In the genomic region with DNA sequence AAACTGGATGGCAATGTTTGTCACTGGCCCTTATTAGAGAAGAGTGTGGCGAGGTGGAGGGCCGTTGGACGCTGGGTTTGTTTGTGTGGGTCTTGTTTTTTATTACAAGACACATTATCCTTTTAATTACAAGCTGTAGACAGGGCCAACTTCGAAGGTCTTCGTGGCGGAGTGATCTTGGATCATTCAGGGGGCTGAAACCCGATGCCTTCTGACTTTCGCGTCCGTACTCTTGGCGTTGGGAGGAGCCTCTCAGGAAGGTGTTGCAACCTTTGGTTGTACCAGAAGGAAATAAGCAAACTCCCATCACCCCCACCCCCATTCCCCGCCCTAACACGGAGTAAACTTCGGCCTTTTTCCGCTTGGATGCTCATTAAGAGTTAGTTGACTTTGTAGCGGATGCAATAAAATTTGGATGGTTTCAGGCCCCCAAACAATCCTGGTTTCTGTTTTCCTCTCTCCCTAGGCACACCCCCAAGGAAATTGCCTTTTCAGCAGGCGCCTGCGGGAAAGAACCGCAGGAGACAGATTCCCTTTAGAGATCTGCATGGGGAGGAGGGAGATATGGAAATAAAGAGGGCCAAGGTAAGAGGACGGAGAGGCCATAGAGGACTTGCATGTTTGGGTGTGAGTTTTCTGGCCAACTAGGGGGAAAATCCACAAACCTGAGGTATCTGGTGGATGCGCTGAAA, we compare ENCODE assay signal across 1 cellular context.
TF ChIP-seq lines count a peak whose summit lies in the region.

No MANE protein-coding gene starts in this region.

TF ChIP-seq in WTC11, 78 proteins besides CTCF, POLR2A, EP300 and RAD21 (continued from another document):
- TF ChIP-seq, protein P1, sequence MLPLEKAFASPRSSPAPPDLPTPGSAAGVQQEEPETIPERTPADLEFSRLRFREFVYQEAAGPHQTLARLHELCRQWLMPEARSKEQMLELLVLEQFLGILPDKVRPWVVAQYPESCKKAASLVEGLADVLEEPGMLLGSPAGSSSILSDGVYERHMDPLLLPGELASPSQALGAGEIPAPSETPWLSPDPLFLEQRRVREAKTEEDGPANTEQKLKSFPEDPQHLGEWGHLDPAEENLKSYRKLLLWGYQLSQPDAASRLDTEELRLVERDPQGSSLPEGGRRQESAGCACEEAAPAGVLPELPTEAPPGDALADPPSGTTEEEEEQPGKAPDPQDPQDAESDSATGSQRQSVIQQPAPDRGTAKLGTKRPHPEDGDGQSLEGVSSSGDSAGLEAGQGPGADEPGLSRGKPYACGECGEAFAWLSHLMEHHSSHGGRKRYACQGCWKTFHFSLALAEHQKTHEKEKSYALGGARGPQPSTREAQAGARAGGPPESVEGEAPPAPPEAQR (CRISPR knock-in tag; IDR thresholded peaks at IDR 0.05) = no peak
- TF ChIP-seq RORB (CRISPR knock-in tag; IDR thresholded peaks at IDR 0.05) = no peak
- TF ChIP-seq, protein P2, sequence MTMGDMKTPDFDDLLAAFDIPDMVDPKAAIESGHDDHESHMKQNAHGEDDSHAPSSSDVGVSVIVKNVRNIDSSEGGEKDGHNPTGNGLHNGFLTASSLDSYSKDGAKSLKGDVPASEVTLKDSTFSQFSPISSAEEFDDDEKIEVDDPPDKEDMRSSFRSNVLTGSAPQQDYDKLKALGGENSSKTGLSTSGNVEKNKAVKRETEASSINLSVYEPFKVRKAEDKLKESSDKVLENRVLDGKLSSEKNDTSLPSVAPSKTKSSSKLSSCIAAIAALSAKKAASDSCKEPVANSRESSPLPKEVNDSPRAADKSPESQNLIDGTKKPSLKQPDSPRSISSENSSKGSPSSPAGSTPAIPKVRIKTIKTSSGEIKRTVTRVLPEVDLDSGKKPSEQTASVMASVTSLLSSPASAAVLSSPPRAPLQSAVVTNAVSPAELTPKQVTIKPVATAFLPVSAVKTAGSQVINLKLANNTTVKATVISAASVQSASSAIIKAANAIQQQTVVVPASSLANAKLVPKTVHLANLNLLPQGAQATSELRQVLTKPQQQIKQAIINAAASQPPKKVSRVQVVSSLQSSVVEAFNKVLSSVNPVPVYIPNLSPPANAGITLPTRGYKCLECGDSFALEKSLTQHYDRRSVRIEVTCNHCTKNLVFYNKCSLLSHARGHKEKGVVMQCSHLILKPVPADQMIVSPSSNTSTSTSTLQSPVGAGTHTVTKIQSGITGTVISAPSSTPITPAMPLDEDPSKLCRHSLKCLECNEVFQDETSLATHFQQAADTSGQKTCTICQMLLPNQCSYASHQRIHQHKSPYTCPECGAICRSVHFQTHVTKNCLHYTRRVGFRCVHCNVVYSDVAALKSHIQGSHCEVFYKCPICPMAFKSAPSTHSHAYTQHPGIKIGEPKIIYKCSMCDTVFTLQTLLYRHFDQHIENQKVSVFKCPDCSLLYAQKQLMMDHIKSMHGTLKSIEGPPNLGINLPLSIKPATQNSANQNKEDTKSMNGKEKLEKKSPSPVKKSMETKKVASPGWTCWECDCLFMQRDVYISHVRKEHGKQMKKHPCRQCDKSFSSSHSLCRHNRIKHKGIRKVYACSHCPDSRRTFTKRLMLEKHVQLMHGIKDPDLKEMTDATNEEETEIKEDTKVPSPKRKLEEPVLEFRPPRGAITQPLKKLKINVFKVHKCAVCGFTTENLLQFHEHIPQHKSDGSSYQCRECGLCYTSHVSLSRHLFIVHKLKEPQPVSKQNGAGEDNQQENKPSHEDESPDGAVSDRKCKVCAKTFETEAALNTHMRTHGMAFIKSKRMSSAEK (CRISPR knock-in tag; IDR thresholded peaks at IDR 0.05; ENCODE audit: borderline replicate concordance) = no peak
- no peak for TF ChIP-seq ATF1 (CRISPR knock-in tag; IDR thresholded peaks at IDR 0.05)
- TF ChIP-seq ZNF396 (CRISPR knock-in tag; IDR thresholded peaks at IDR 0.05; ENCODE audit: borderline replicate concordance) = no peak
- TF ChIP-seq, protein P3, sequence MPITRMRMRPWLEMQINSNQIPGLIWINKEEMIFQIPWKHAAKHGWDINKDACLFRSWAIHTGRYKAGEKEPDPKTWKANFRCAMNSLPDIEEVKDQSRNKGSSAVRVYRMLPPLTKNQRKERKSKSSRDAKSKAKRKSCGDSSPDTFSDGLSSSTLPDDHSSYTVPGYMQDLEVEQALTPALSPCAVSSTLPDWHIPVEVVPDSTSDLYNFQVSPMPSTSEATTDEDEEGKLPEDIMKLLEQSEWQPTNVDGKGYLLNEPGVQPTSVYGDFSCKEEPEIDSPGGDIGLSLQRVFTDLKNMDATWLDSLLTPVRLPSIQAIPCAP (CRISPR knock-in tag; IDR thresholded peaks at IDR 0.05) = no peak
TF ChIP-seq in WTC11: peak in this region for 0.
